In the genomic region with DNA sequence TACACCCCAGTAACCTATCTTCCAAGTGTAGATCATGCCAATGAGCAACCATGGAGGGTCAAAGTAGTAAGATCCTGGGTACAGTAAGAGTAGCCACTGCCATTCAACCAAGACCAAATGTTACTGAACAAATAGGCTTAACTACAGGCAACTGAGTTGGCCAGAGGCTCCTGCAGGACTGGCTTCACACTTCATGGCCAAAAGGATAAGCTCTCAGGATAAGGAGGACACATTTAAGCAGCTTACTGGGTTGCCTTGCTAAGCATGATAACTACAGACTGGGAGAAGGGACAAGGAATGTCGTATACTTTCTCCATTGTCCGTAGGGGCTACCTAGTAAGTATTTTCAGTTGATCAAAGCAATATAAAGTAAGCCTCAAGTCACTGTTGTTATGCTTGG, we compare ENCODE assay signal across 4 cellular contexts.
"Had no signal": no experiment of that assay in that cellular context is flagged by ENCODE, and none has a peak within 500 bp of the region (broad histone marks: within the 10 kb centered on the region; RNA-seq: fewer than 3 reads in every experiment).

No MANE protein-coding gene starts in this region.

- H3K4me3 ChIP-seq: GM23338 had no signal

- H3K9me3 Mint-ChIP-seq: GM23338 had no signal

- H2AFZ ChIP-seq: GM23338 had no signal

- DNase-seq: H9, HCEC 1CT, IMR-90 had no signal

- H3K4me3 Mint-ChIP-seq: GM23338, H9 had no signal

- H3K27ac Mint-ChIP-seq: GM23338 had no signal

- H3K4me2 ChIP-seq: GM23338 had no signal

- H3K4me1 Mint-ChIP-seq: GM23338, H9 had no signal
